30 cellular contexts compared by ENCODE assay signal in the genomic region with DNA sequence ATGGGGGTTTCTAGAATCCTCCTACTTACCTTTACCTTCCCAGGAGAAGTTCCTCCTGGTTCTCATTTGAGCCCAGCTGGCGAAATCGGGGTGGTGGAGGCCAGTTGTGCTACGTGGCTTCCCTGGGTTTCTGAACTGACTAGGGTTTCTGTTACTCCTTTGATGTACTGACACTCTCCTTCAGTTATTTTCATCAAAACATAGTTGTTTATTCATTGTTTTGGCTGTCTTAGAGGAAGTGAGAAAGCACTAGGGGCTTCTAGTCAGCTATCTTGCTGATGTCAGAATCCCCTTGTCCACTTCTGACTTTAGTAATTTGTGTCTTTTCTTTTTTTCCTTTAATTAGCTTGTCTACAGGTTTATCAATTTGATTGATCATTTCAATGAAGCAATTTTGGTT.
"Had no signal": no experiment of that assay in that cellular context is flagged by ENCODE, and none has a peak within 500 bp of the region (broad histone marks: within the 10 kb centered on the region; RNA-seq: fewer than 3 reads in every experiment).

No MANE protein-coding gene starts in this region.

- H3K27ac ChIP-seq: ascending aorta, breast epithelium, cardiac muscle cell, colonic mucosa, epithelial cell of prostate, esophagus squamous epithelium, gastroesophageal sphincter, heart right ventricle, hepatocyte had no signal

- H3K4me3 Mint-ChIP-seq: activated CD4-positive, alpha-beta memory T cell treated with anti-CD3 and anti-CD28 coated beads for 36 hours; activated CD4-positive, alpha-beta T cell treated with anti-CD3 and anti-CD28 coated beads for 36 hours; activated CD4-positive, alpha-beta T cell treated with anti-CD3 and anti-CD28 coated beads, Interleukin-2, amount 10 ng/mL, durations not matched to agents 24 days and 14 days; activated CD8-positive, alpha-beta memory T cell treated with anti-CD3 and anti-CD28 coated beads, Interleukin-2, amount 10 ng/mL, durations not matched to agents 7 days and 5 days; activated CD8-positive, alpha-beta T cell treated with anti-CD3 and anti-CD28 coated beads, Interleukin-2, amount 10 ng/mL, durations not matched to agents 7 days and 5 days; activated naive CD4-positive, alpha-beta T cell treated with anti-CD3 and anti-CD28 coated beads for 36 hours; activated naive CD4-positive, alpha-beta T cell treated with anti-CD3 and anti-CD28 coated beads, Interleukin-2, amount 50 U/mL, for 24 hours; activated naive CD8-positive, alpha-beta T cell treated with anti-CD3 and anti-CD28 coated beads for 36 hours; activated T-helper 1 cell treated with anti-CD3 and anti-CD28 coated beads, Interleukin-12 subunit alpha, Interleukin-12 subunit beta, Interleukin-2, Interleukin-4 antibody, amounts not matched to agents 30 ng/mL and 10 ng/mL and 1 ng/mL, durations not matched to agents 14 hours and 24 hours and 36 hours; brain had no signal

- H3K27ac Mint-ChIP-seq: activated CD4-positive, alpha-beta memory T cell treated with anti-CD3 and anti-CD28 coated beads for 36 hours; activated CD4-positive, alpha-beta T cell treated with anti-CD3 and anti-CD28 coated beads for 36 hours; activated CD4-positive, alpha-beta T cell treated with anti-CD3 and anti-CD28 coated beads, Interleukin-2, amount 10 ng/mL, durations not matched to agents 24 days and 14 days; activated CD8-positive, alpha-beta memory T cell treated with anti-CD3 and anti-CD28 coated beads, Interleukin-2, amount 10 ng/mL, durations not matched to agents 7 days and 5 days; activated CD8-positive, alpha-beta T cell treated with anti-CD3 and anti-CD28 coated beads, Interleukin-2, amount 10 ng/mL, durations not matched to agents 7 days and 5 days; activated naive CD4-positive, alpha-beta T cell treated with anti-CD3 and anti-CD28 coated beads for 36 hours; activated naive CD4-positive, alpha-beta T cell treated with anti-CD3 and anti-CD28 coated beads, Interleukin-2, amount 50 U/mL, for 24 hours; activated naive CD8-positive, alpha-beta T cell treated with anti-CD3 and anti-CD28 coated beads for 36 hours; activated T-helper 1 cell treated with anti-CD3 and anti-CD28 coated beads, Interleukin-12 subunit alpha, Interleukin-12 subunit beta, Interleukin-2, Interleukin-4 antibody, amounts not matched to agents 30 ng/mL and 10 ng/mL and 1 ng/mL, durations not matched to agents 14 hours and 24 hours and 36 hours; activated T-helper 2 cell treated with anti-CD3 and anti-CD28 coated beads, Interferon-gamma antibody, Interleukin-2, Interleukin-4, amounts not matched to agents 10 μg/mL and 5 μg/mL and 100 μg/mL, durations not matched to agents 14 hours and 24 hours and 36 hours; brain had no signal

- H3K36me3 ChIP-seq: ascending aorta, breast epithelium, cardiac muscle cell, colonic mucosa, esophagus squamous epithelium, gastroesophageal sphincter, heart right ventricle had no signal

- H2AFZ ChIP-seq: hepatocyte had no signal

- H3K4me1 ChIP-seq: ascending aorta, breast epithelium, colonic mucosa, esophagus squamous epithelium, gastroesophageal sphincter, heart right ventricle had no signal

- DNase-seq: activated CD4-positive, alpha-beta memory T cell treated with anti-CD3 and anti-CD28 coated beads for 36 hours; activated CD4-positive, alpha-beta T cell treated with anti-CD3 and anti-CD28 coated beads for 36 hours; activated CD4-positive, alpha-beta T cell treated with anti-CD3 and anti-CD28 coated beads, Interleukin-2, amount 10 ng/mL, durations not matched to agents 24 days and 14 days; activated CD4-positive, CD25-positive, alpha-beta regulatory T cell; activated CD4-positive, CD25-positive, alpha-beta regulatory T cell treated with anti-CD3 and anti-CD28 coated beads, Interleukin-2, amount 50 U/mL, for 72 hours; activated CD8-positive, alpha-beta memory T cell treated with anti-CD3 and anti-CD28 coated beads, Interleukin-2, amount 10 ng/mL, durations not matched to agents 7 days and 5 days; activated CD8-positive, alpha-beta memory T cell treated with anti-CD3 and anti-CD28 coated beads, Interleukin-2, amount 50 U/mL, for 4 hours; activated CD8-positive, alpha-beta T cell treated with anti-CD3 and anti-CD28 coated beads, Interleukin-2, amount 10 ng/mL, durations not matched to agents 7 days and 5 days; activated effector memory CD4-positive, alpha-beta T cell treated with anti-CD3 and anti-CD28 coated beads, Interleukin-2, amount 50 U/mL, for 16 hours; activated naive CD4-positive, alpha-beta T cell treated with anti-CD3 and anti-CD28 coated beads for 36 hours; activated naive CD8-positive, alpha-beta T cell treated with anti-CD3 and anti-CD28 coated beads for 36 hours; activated T-cell treated with anti-CD3 and anti-CD28 coated beads, Interleukin-2, amount 50 U/mL, for 1 hour; activated T-cell treated with anti-CD3 and anti-CD28 coated beads, Interleukin-2, amount 50 U/mL, for 48 hours; central memory CD4-positive, alpha-beta T cell; cerebellar nuclear complex; colonic mucosa; effector CD8-positive, alpha-beta T cell; esophagus squamous epithelium; foreskin melanocyte; heart right ventricle had no signal

- H3K27me3 ChIP-seq: ascending aorta, breast epithelium, cardiac muscle cell, colonic mucosa, esophagus squamous epithelium, gastroesophageal sphincter, heart right ventricle, hepatocyte had no signal

- H3K4me2 ChIP-seq: hepatocyte had no signal

- H3K79me2 ChIP-seq: hepatocyte had no signal

- H3K27me3 Mint-ChIP-seq: activated CD4-positive, alpha-beta T cell treated with anti-CD3 and anti-CD28 coated beads for 36 hours; activated CD4-positive, alpha-beta T cell treated with anti-CD3 and anti-CD28 coated beads, Interleukin-2, amount 10 ng/mL, durations not matched to agents 24 days and 14 days; activated naive CD4-positive, alpha-beta T cell treated with anti-CD3 and anti-CD28 coated beads, Interleukin-2, amount 50 U/mL, for 24 hours; activated naive CD8-positive, alpha-beta T cell treated with anti-CD3 and anti-CD28 coated beads for 36 hours had no signal

- H3K4me3 ChIP-seq: ascending aorta, breast epithelium, cardiac muscle cell, colonic mucosa, esophagus squamous epithelium, gastroesophageal sphincter, heart right ventricle, hepatocyte had no signal

- ATAC-seq: activated CD4-positive, alpha-beta T cell treated with anti-CD3 and anti-CD28 coated beads for 36 hours; activated CD8-positive, alpha-beta memory T cell treated with anti-CD3 and anti-CD28 coated beads, Interleukin-2, amount 10 ng/mL, durations not matched to agents 7 days and 5 days; activated CD8-positive, alpha-beta T cell treated with anti-CD3 and anti-CD28 coated beads, Interleukin-2, amount 10 ng/mL, durations not matched to agents 7 days and 5 days; gastroesophageal sphincter; heart right ventricle had no signal

- H3K4me1 Mint-ChIP-seq: activated CD4-positive, alpha-beta T cell treated with anti-CD3 and anti-CD28 coated beads for 36 hours; activated CD4-positive, alpha-beta T cell treated with anti-CD3 and anti-CD28 coated beads, Interleukin-2, amount 10 ng/mL, durations not matched to agents 24 days and 14 days; activated CD8-positive, alpha-beta memory T cell treated with anti-CD3 and anti-CD28 coated beads, Interleukin-2, amount 10 ng/mL, durations not matched to agents 7 days and 5 days; activated naive CD8-positive, alpha-beta T cell treated with anti-CD3 and anti-CD28 coated beads for 36 hours; brain had no signal

- H3K9me3 ChIP-seq: colonic mucosa had no signal
